Comparison of ENCODE assay signal across 9 cellular contexts in the genomic region with DNA sequence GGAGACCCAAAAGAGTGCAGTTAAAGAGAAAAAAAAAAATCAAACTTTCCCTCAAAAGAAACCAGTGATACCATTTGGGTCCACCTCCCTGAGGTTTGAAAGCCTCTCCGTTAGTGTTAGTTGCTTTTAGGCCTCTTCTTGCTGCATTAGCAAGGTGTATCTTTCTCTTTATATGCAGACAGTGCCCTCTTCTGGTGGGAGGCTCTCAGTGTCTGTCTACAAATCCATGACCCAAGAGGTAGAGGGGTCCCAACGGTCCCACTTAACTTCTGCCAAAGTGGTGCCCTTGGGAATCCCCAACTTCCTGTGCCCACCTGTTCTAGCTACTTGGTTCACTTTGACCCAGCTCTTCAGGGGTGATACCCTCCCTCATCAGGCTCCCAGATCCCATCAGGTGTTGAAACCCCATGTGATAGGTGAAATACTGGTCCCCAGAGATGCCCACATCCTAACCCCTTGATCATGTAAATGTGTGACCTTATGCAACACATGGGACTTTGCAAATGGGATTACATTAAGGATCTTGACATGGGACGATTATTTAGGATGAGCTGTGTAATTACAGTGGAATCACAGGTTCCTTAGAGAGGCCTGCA.
DNase-seq lines count a peak whose midpoint lies in the region; ATAC-seq and FAIRE-seq lines count a peak whose summit lies in the region.
"Had no signal": no experiment of that assay in that cellular context is flagged by ENCODE, and none has a peak within 500 bp of the region (broad histone marks: within the 10 kb centered on the region; RNA-seq: fewer than 3 reads in every experiment).

No MANE protein-coding gene starts in this region.

- in situ Hi-C loops in HAP-1 (cut with MboI; ENCODE audit: low sequenced_read_pairs): no loop called here

- peaks cover 55 to 79% (median 77%) of the 10 kb centered on the region in 3 donors for H3K36me3 Mint-ChIP-seq in naive thymus-derived CD8-positive, alpha-beta T cell

- peak; percentile 40 to 48 for ATAC-seq in naive thymus-derived CD8-positive, alpha-beta T cell
- ATAC-seq in HG03108 (IDR thresholded peaks at IDR 0.05; ENCODE audit: unreplicated experiment): no peak

- H3K36me3 ChIP-seq in HAP-1 (replicated peaks): peaks cover 29% of the 10 kb centered on the region

- H3K4me3 ChIP-seq in HAP-1: no peak overlapping the region

- no peaks in the 10 kb centered on the region for H3K27me3 ChIP-seq in HAP-1 (ENCODE audit: low read depth)

- no peaks in the 10 kb centered on the region for H3K9me3 ChIP-seq in HAP-1

- peak overlapping the region in 8 of 10 donors; percentile 3 to 97 (median 64) for H3K27ac Mint-ChIP-seq in naive thymus-derived CD8-positive, alpha-beta T cell

- POLR2A ChIA-PET in naive thymus-derived CD8-positive, alpha-beta T cell (lab: Charles Lee): no interaction called here

- H3K4me3 Mint-ChIP-seq in naive thymus-derived CD8-positive, alpha-beta T cell: peak overlapping the region in 4 of 10 donors; percentile 8 to 50 (median 14)

- FAIRE-seq in frontal cortex (lab: Jason Lieb, UNC): no peak
- FAIRE-seq: TTC549 had no signal

- DNase-seq in ELR (ENCODE audit: low read depth): peak; percentile 65
- peak; percentile 65 to 72 for DNase-seq in HAP-1 (ENCODE audit: low spot score in 2 of 2)
- peak; percentile 72 for DNase-seq in RKO (ENCODE audit: low spot score)
- DNase-seq in cerebellar cortex (ENCODE audit: low spot score): peak; percentile 35
- peak in 8 of 10 donors; percentile 24 to 69 (median 42) for DNase-seq in naive thymus-derived CD8-positive, alpha-beta T cell
- DNase-seq in frontal cortex (ENCODE audit: low spot score in 2 of 2): no peak
- DNase-seq in superior temporal gyrus (ENCODE audit: extremely low spot score): no peak

- no peaks in the 10 kb centered on the region for H3K27me3 Mint-ChIP-seq in naive thymus-derived CD8-positive, alpha-beta T cell

- peaks cover 42 to 52% (median 46%) of the 10 kb centered on the region in 4 donors for H3K4me1 Mint-ChIP-seq in naive thymus-derived CD8-positive, alpha-beta T cell

- no peaks in the 10 kb centered on the region for H3K4me1 ChIP-seq in HAP-1

- H3K9me3 Mint-ChIP-seq in naive thymus-derived CD8-positive, alpha-beta T cell: peaks cover 16 to 51% (median 41%) of the 10 kb centered on the region in 9 donors

Comparison
In these comparisons a context has a peak if more than half of its experiments do, and no peak if none do; other contexts are left out.
1. DNase-seq: peak in ELR (single experiment), HAP-1 (2 of 2), RKO (single experiment), cerebellar cortex (single experiment) and naive thymus-derived CD8-positive, alpha-beta T cell (8 of 10); none in frontal cortex (0 of 2) and superior temporal gyrus (single experiment).